Comparison of ENCODE assay signal across 8 cellular contexts in the genomic region with DNA sequence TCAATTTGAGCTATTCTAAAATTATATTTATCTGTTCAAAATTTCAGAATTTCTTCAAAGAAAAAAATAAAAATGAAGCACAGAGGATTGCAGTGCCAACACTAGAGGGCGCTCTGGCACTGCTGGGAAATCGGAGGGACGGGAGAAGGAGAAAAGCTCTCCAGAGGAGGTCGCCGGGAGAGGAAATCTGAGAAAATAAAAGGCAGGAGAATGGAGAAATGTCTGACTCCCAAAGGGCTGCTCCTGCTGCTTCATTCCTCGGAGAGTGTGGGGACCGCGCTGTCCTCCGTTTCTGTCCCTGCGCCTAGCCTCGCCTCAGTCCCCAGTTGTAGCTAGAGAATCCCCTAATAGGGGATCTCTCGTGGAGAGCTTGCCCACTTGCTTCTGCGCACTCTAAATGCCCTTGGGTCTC. TPM values are rescaled to one million over a fixed set of nuclear protein-coding genes. Genes with fewer than 3 reads are reported as not detected.
A peak's percentile ranks its signal among the peaks of the same experiment; 100 is the strongest.
DNase-seq lines count a peak whose midpoint lies in the region; ATAC-seq and TF ChIP-seq lines count a peak whose summit lies in the region.

No MANE protein-coding gene starts in this region.

- H3K9me3 ChIP-seq in SK-N-SH: no peaks in the 10 kb centered on the region
- no peaks in the 10 kb centered on the region for H3K9me3 ChIP-seq in adrenal gland (replicated peaks in 1 of 3)

- POLR2A ChIA-PET in SK-N-SH (lab: Yijun Ruan, JAX): interaction anchor here (0.6 to 1.2 kb wide), 3 partner anchors 106 to 665 kb away, joined by 3 to 9 read pairs (median 7); a partner anchor contains a TSS

- peak overlapping the region; percentile 61; the same call in 1 of the 2 replicates for H2AFZ ChIP-seq in SK-N-SH (ENCODE audit: low read depth)

- H3K27ac ChIP-seq in SK-N-SH (ENCODE audit: low read depth in 2 of 2, low read length in 1 of 2) (peak overlapping the region in 1 of 2 experiments; percentile 39; a peak in 1 of 4 replicates), adrenal gland (no peak overlapping the region)

- TF ChIP-seq EP300 in SK-N-SH (IDR thresholded peaks at IDR 0.05; ENCODE audit: borderline replicate concordance in 1 of 2, low read depth in 1 of 2, low read length in 1 of 2): no peak

- peaks cover 5% of the 10 kb centered on the region for H3F3A ChIP-seq in SK-N-SH (replicated peaks; ENCODE audit: insufficient read depth)

- no peaks in the 10 kb centered on the region for H3K79me2 ChIP-seq in SK-N-SH (ENCODE audit: insufficient read depth)

- ATAC-seq in left ventricle myocardium superior: peak; percentile 72
- no peak for ATAC-seq in GM18873 (IDR thresholded peaks at IDR 0.05; ENCODE audit: low FRiP score, unreplicated experiment)
- ATAC-seq in GM21576 (IDR thresholded peaks at IDR 0.05; ENCODE audit: unreplicated experiment): no peak

- TF ChIP-seq POLR2A in adrenal gland (IDR thresholded peaks at IDR 0.05): no peak

- WGBS in SK-N-SH (ENCODE audit: low lambda C conversion rate): 35% methylated on average over 13 of the region's 13 CpGs
- 3 to 9% (median 7%) methylated on average over 10 to 13 of the region's 13 CpGs for WGBS in adrenal gland, 4 donors

- H3K36me3 ChIP-seq in SK-N-SH (replicated peaks in 1 of 2; ENCODE audit: control insufficient read depth in 1 of 2, insufficient read depth in 2 of 2, low read length in 1 of 2) (no peaks in the 10 kb centered on the region), adrenal gland (replicated peaks in 1 of 2) (no peaks in the 10 kb centered on the region)

- peak; percentile 96 for TF ChIP-seq CTCF in LNCaP clone FGC (IDR thresholded peaks at IDR 0.05; ENCODE audit: control insufficient read depth, extremely low read depth, insufficient read depth)
- peak; percentile 98 for TF ChIP-seq CTCF in SK-N-SH (IDR thresholded peaks at IDR 0.05)
- peak; percentile 88 to 99 (median 94) for TF ChIP-seq CTCF in adrenal gland (IDR thresholded peaks at IDR 0.05)

- H3K4me3 ChIP-seq in LNCaP clone FGC (ENCODE audit: low read depth, low read length): peak overlapping the region; percentile 36
- peak overlapping the region; percentile 25 to 37; a peak in 3 of 4 replicates for H3K4me3 ChIP-seq in SK-N-SH (ENCODE audit: low read depth in 2 of 2, low read length in 1 of 2)
- H3K4me3 ChIP-seq in adrenal gland: peak overlapping the region in 1 of 4 donors; percentile 13

- H3K4me2 ChIP-seq in SK-N-SH: peak overlapping the region; percentile 42; the same call in 1 of the 2 replicates

- intact Hi-C loops in adrenal gland (cut with DNase I) (loop anchor here (10.0 kb wide), 2 partner anchors 440 to 450 kb away; no protein-coding TSS in a partner anchor), left ventricle myocardium superior (cut with micrococcal nuclease) (loop anchor here (2.0 to 10.0 kb wide), 2 partner anchors 108 to 440 kb away; no protein-coding TSS in a partner anchor)

- peak; percentile 8 for DNase-seq in DMS79 (lab: John Stamatoyannopoulos, UW)
- DNase-seq in LNCaP clone FGC (ENCODE audit: low read depth): no peak
- peak; percentile 56 for DNase-seq in SK-N-SH
- DNase-seq in adrenal gland: peak; percentile 54 to 74 (median 69)
- DNase-seq in left ventricle myocardium superior: peak; percentile 61
- DNase-seq in putamen (ENCODE audit: low spot score): peak; percentile 61

- H4K20me1 ChIP-seq in SK-N-SH (ENCODE audit: insufficient read depth): no peaks in the 10 kb centered on the region

- H3K27me3 ChIP-seq in SK-N-SH (ENCODE audit: insufficient read depth): no peaks in the 10 kb centered on the region
- H3K27me3 ChIP-seq in adrenal gland: no peaks in the 10 kb centered on the region

- no peak overlapping the region for H3K9ac ChIP-seq in SK-N-SH

- CTCF ChIA-PET in SK-N-SH (lab: Yijun Ruan, JAX): interaction anchor here (0.5 to 9.8 kb wide), 106 partner anchors 9 to 1662 kb away, joined by 3 to 585 read pairs (median 5); a partner anchor contains a TSS

- peak; percentile 97 for TF ChIP-seq RAD21 in SK-N-SH (IDR thresholded peaks at IDR 0.05; ENCODE audit: low read length)

- H3K9me2 ChIP-seq in SK-N-SH: no peaks in the 10 kb centered on the region

- H3K4me1 ChIP-seq in SK-N-SH (ENCODE audit: control insufficient read depth in 1 of 2, insufficient read depth in 2 of 2, low read depth in 1 of 2, low read length in 1 of 2) (peaks cover 0 to 11% of the 10 kb centered on the region in 2 experiments; a peak in 3 of 4 replicates), adrenal gland (replicated peaks in 1 of 2) (no peaks in the 10 kb centered on the region)

TF ChIP-seq in SK-N-SH, 30 proteins besides CTCF, POLR2A, EP300 and RAD21:
- TF ChIP-seq SMC3 (IDR thresholded peaks at IDR 0.05; ENCODE audit: low read depth, low read length): peak; percentile 98
- TF ChIP-seq MXI1 (IDR thresholded peaks at IDR 0.05; ENCODE audit: low read depth, low read length): no peak
- no peak for TF ChIP-seq TAF1 (IDR thresholded peaks at IDR 0.05; ENCODE audit: borderline replicate concordance, low read depth, low read length)
- TF ChIP-seq RCOR1 (IDR thresholded peaks at IDR 0.05; ENCODE audit: low read length): no peak
- TF ChIP-seq CHD2 (IDR thresholded peaks at IDR 0.05; ENCODE audit: low read length, partially characterized antibody): no peak
- TF ChIP-seq TCF12 (IDR thresholded peaks at IDR 0.05): no peak
- no peak for TF ChIP-seq YY1 (IDR thresholded peaks at IDR 0.05; ENCODE audit: low read depth)
- TF ChIP-seq, protein P1, sequence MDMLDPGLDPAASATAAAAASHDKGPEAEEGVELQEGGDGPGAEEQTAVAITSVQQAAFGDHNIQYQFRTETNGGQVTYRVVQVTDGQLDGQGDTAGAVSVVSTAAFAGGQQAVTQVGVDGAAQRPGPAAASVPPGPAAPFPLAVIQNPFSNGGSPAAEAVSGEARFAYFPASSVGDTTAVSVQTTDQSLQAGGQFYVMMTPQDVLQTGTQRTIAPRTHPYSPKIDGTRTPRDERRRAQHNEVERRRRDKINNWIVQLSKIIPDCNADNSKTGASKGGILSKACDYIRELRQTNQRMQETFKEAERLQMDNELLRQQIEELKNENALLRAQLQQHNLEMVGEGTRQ (IDR thresholded peaks at IDR 0.05; ENCODE audit: borderline replicate concordance, low read depth, low read length): no peak
- TF ChIP-seq, protein P2, sequence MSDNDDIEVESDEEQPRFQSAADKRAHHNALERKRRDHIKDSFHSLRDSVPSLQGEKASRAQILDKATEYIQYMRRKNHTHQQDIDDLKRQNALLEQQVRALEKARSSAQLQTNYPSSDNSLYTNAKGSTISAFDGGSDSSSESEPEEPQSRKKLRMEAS (IDR thresholded peaks at IDR 0.05; ENCODE audit: low read depth): no peak

RNA-seq across cellular contexts. Expression of a gene that starts 40.0 kb away (rescaled TPM):
- polyA plus RNA-seq in SK-N-SH (2012; rRNA removed) (12.5 and 17.6 TPM in 2 replicates), adrenal gland (1 to 10 TPM; 1.9 to 7.4 (median 2.4) TPM)
- polyA plus RNA-seq in SK-N-SH (2012; cell fraction: cytosol; rRNA removed): 14.8 and 16.5 TPM in 2 replicates
- polyA plus RNA-seq in SK-N-SH (2012; cell fraction: nucleus; rRNA removed): 8.7 and 9.2 TPM in 2 replicates
- total RNA-seq in adrenal gland (10 to 100 TPM in 7 of 8 donors, 1 to 10 TPM in 1; 9.8 to 24.5 (median 17.3) TPM), left ventricle myocardium superior (11.0 TPM)

RNA-seq across cellular contexts. Expression of a gene that starts 44.4 kb away (rescaled TPM):
- 0.56 and 0.70 TPM in 2 replicates for polyA plus RNA-seq in SK-N-SH (2012; rRNA removed)
- 0.28 and 0.41 TPM in 2 replicates for polyA plus RNA-seq in SK-N-SH (2012; cell fraction: cytosol; rRNA removed)
- 0.79 and 1.5 TPM in 2 replicates for polyA plus RNA-seq in SK-N-SH (2012; cell fraction: nucleus; rRNA removed)
- 10 to 100 TPM in 3 of 8 donors, 1 to 10 TPM in 5; 5.8 to 14.5 (median 9.2) TPM for total RNA-seq in adrenal gland
- polyA plus RNA-seq in adrenal gland: 1 to 10 TPM; 2.8 to 7.9 (median 3.0) TPM
- total RNA-seq in left ventricle myocardium superior: 1.3 TPM

RNA-seq across cellular contexts. Expression of a gene that starts 44.5 kb away (rescaled TPM):
- polyA plus RNA-seq in SK-N-SH (2012; rRNA removed): not detected in 2 replicates
- not detected in 2 replicates for polyA plus RNA-seq in SK-N-SH (2012; cell fraction: cytosol; rRNA removed)
- not detected in 2 replicates for polyA plus RNA-seq in SK-N-SH (2012; cell fraction: nucleus; rRNA removed)
- 10 to 100 TPM; 19.0 to 75.3 (median 27.6) TPM for total RNA-seq in adrenal gland
- 10 to 100 TPM; 12.8 to 37.5 (median 15.9) TPM for polyA plus RNA-seq in adrenal gland
- 5.3 TPM for total RNA-seq in left ventricle myocardium superior
